8 cellular contexts compared by ENCODE assay signal in genomic region chr1:161045749-161046573, GRCh38. TPM values are rescaled to one million over a fixed set of nuclear protein-coding genes. Genes with fewer than 3 reads are reported as not detected.
A peak's percentile ranks its signal among the peaks of the same experiment; 100 is the strongest.
DNase-seq lines count a peak whose midpoint lies in the region; ATAC-seq and FAIRE-seq lines count a peak whose summit lies in the region.

Gene USF1 (minus strand): TSS chr1:161045977. CDS start chr1:161043275, 2,702 bp downstream.

- DNase-seq in COLO668 (lab: John Stamatoyannopoulos, UW; ENCODE audit: unreplicated experiment) (peak; percentile 94), HTR-8/SVneo (ENCODE audit: insufficient read length, low spot score) (peak; percentile 85), NOMO-1 treated with dmso at 0.1 percent for 144 hours (lab: John Stamatoyannopoulos, UW; ENCODE audit: unreplicated experiment) (peak; percentile 95), mesendoderm (peak; percentile 99)
- peak; percentile 76 to 85 (median 80) for DNase-seq in activated CD8-positive, alpha-beta memory T cell treated with anti-CD3 and anti-CD28 coated beads for 48 hours (ENCODE audit: low read depth in 2 of 3, low spot score in 2 of 3)
- peak; percentile 83 for DNase-seq in stimulated activated CD8-positive, alpha-beta memory T cell treated with anti-CD3 and anti-CD28 coated beads, Interleukin-15, amount 100 ng/mL, for 1 hour (ENCODE audit: low read depth)

- H2BK120ac ChIP-seq in mesendoderm (ENCODE audit: low read depth, low read length) = no peak within 1 kb of the TSS

- no peak within 1 kb of the TSS for H4K8ac ChIP-seq in mesendoderm (ENCODE audit: low read depth, low read length)

- H4K5ac ChIP-seq in mesendoderm (ENCODE audit: low read length) = peak within 1 kb of the TSS; percentile 88

- H3K9ac ChIP-seq in endocrine pancreas (ENCODE audit: control insufficient read depth, insufficient read depth, low read length) (peak within 1 kb of the TSS; percentile 95), mesendoderm (ENCODE audit: low read length) (peak within 1 kb of the TSS; percentile 83)

- peak within 1 kb of the TSS; percentile 79 for H3K27ac ChIP-seq in mesendoderm (ENCODE audit: low read depth, low read length)

- WGBS in mesendoderm (ENCODE audit: extremely low coverage, insufficient coverage, low lambda C conversion rate) = no CpG with 5 or more reads among the region's 29 CpGs

- H2AK5ac ChIP-seq in mesendoderm (ENCODE audit: low read length) = peak within 1 kb of the TSS; percentile 66

- peak within 1 kb of the TSS; percentile 79 for H3K4ac ChIP-seq in mesendoderm (ENCODE audit: low read depth, low read length)

- H3K27me3 ChIP-seq in endocrine pancreas (ENCODE audit: control insufficient read depth, insufficient read depth, low read length) = no peaks in the 10 kb centered on the region
- no peaks in the 10 kb centered on the region for H3K27me3 ChIP-seq in mesendoderm (ENCODE audit: insufficient read depth, low read length, poor library complexity)

- peaks cover 15% of the 10 kb centered on the region for H3K79me2 ChIP-seq in mesendoderm (ENCODE audit: control insufficient read depth, insufficient read depth, low read length)

- no peak within 1 kb of the TSS for H2BK15ac ChIP-seq in mesendoderm (replicated peaks; ENCODE audit: low read depth)

- peaks cover 12% of the 10 kb centered on the region for H3K79me1 ChIP-seq in mesendoderm (ENCODE audit: low read length)

- peak within 1 kb of the TSS; percentile 69 for H2BK5ac ChIP-seq in mesendoderm (ENCODE audit: low read length)

- H3K18ac ChIP-seq in mesendoderm (ENCODE audit: low read length) = peak within 1 kb of the TSS; percentile 98

- FAIRE-seq in HTR-8/SVneo (lab: Jason Lieb, UNC) = no peak

- H3K4me1 ChIP-seq in endocrine pancreas (ENCODE audit: control insufficient read depth, insufficient read depth, low read length) (no peaks in the 10 kb centered on the region), mesendoderm (ENCODE audit: control insufficient read depth, low read depth, low read length) (peaks cover 6% of the 10 kb centered on the region)

- H3K4me3 ChIP-seq in endocrine pancreas (ENCODE audit: control insufficient read depth, insufficient read depth, low read length) (peak within 1 kb of the TSS; percentile 89), mesendoderm (ENCODE audit: low read length) (peak within 1 kb of the TSS; percentile 98)

- peak within 1 kb of the TSS; percentile 88 for H3K56ac ChIP-seq in mesendoderm (ENCODE audit: low read length)

- no peaks in the 10 kb centered on the region for H3K9me3 ChIP-seq in endocrine pancreas (ENCODE audit: control insufficient read depth, low read length)

- H3K23ac ChIP-seq in mesendoderm (ENCODE audit: low read length) = no peak within 1 kb of the TSS

- H3K36me3 ChIP-seq in endocrine pancreas (ENCODE audit: control insufficient read depth, insufficient read depth, low read length) (no peaks in the 10 kb centered on the region), mesendoderm (ENCODE audit: control insufficient read depth, insufficient read depth, low read length) (peaks cover 9% of the 10 kb centered on the region)

- H3K4me2 ChIP-seq in mesendoderm (ENCODE audit: low read length) = peak within 1 kb of the TSS; percentile 81

- ATAC-seq in GM21367 (IDR thresholded peaks at IDR 0.05; ENCODE audit: unreplicated experiment) = peak; percentile 39

RNA-seq across cellular contexts. Expression of gene USF1, which starts in this region (rescaled TPM):
- polyA plus RNA-seq in mesendoderm (2013, experiment 1 of 2) = 37.0 TPM
- 34.5 TPM for polyA plus RNA-seq in mesendoderm (2013, experiment 2 of 2)

Comparison
In these comparisons a context has a peak if more than half of its experiments do, and no peak if none do; other contexts are left out.
1. Peak in every context shown above with its lines: DNase-seq, ATAC-seq, H3K4me3 ChIP-seq and H3K27ac ChIP-seq.